Comparison of ENCODE assay signal across 13 cellular contexts in the genomic region with DNA sequence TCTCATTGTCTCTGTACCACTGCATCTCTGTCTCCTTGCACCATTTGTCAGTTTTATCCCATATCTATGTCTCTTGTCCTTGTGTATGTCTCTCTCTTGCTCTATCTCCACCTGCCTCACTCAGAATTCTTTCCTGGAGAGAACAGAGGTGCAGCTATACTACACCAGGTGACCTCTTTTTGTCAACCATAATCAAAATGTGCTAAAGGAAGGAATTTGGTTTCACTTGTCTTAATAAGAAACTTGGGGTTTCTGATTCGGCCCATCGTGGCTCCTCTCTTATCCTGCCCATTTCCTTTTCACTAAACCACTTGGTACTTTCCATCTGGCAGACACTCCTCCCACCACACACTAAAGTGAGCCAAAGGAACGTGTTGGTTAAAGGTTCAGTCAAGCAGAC. TPM values are rescaled to one million over a fixed set of nuclear protein-coding genes. Genes with fewer than 3 reads are reported as not detected.
DNase-seq lines count a peak whose midpoint lies in the region; ATAC-seq, FAIRE-seq and TF ChIP-seq lines count a peak whose summit lies in the region.
"Had no signal": no experiment of that assay in that cellular context is flagged by ENCODE, and none has a peak within 500 bp of the region (broad histone marks: within the 10 kb centered on the region; RNA-seq: fewer than 3 reads in every experiment).

No MANE protein-coding gene starts in this region.

- peak overlapping the region; percentile 49 for H3K4me3 Mint-ChIP-seq in central memory CD8-positive, alpha-beta T cell
- H3K4me3 Mint-ChIP-seq: mesothelial cell of epicardium had no signal

- no peaks in the 10 kb centered on the region for H3K27me3 Mint-ChIP-seq in central memory CD8-positive, alpha-beta T cell

- H3K27ac ChIP-seq in kidney (ENCODE audit: low read depth in 2 of 2, low read length in 2 of 2): no peak overlapping the region

- FAIRE-seq in kidney (lab: Jason Lieb, UNC): no peak
- FAIRE-seq: small intestine had no signal

- no peak overlapping the region for H3K4me3 ChIP-seq in kidney (ENCODE audit: low read length in 2 of 2)

- H3K27ac Mint-ChIP-seq in central memory CD8-positive, alpha-beta T cell (ENCODE audit: low read depth): peak overlapping the region; percentile 74
- H3K27ac Mint-ChIP-seq: mesothelial cell of epicardium had no signal

- TF ChIP-seq CTCF in kidney (IDR thresholded peaks at IDR 0.05; ENCODE audit: borderline replicate concordance, extremely low read depth, insufficient read depth): no peak

- intact Hi-C loops in kidney (cut with DNase I): no loop called here

- peak; percentile 61 for ATAC-seq in GM18858 (IDR thresholded peaks at IDR 0.05; ENCODE audit: unreplicated experiment)
- peak; percentile 47 for ATAC-seq in GM21367 (IDR thresholded peaks at IDR 0.05; ENCODE audit: unreplicated experiment)
- peak; percentile 69 for ATAC-seq in HG03159 (IDR thresholded peaks at IDR 0.05; ENCODE audit: unreplicated experiment)
- ATAC-seq in central memory CD8-positive, alpha-beta T cell (replicated peaks; ENCODE audit: extremely low read depth, poor library complexity, severe bottlenecking): peak; percentile 48

- no peak overlapping the region for H3K9ac ChIP-seq in kidney (ENCODE audit: low read length in 2 of 2)

- H3K9me3 Mint-ChIP-seq in central memory CD8-positive, alpha-beta T cell: peaks cover 4% of the 10 kb centered on the region
- H3K9me3 Mint-ChIP-seq: mesothelial cell of epicardium had no signal

- in situ Hi-C loops in G401 (cut with HindIII; ENCODE audit: low sequenced_read_pairs): no loop called here

- H3K4me1 Mint-ChIP-seq in central memory CD8-positive, alpha-beta T cell: peaks cover 65% of the 10 kb centered on the region
- H3K4me1 Mint-ChIP-seq: mesothelial cell of epicardium had no signal

- no peak for DNase-seq in central memory CD8-positive, alpha-beta T cell (ENCODE audit: low spot score in 2 of 2)
- DNase-seq in kidney: no peak
- DNase-seq in HuH-7.5 (ENCODE audit: low spot score): no peak
- no peak for DNase-seq in G401 (ENCODE audit: low spot score)
- DNase-seq: NCI-H1694, SHP77, small intestine had no signal

- no peaks in the 10 kb centered on the region for H3K4me1 ChIP-seq in kidney (ENCODE audit: control insufficient read depth in 1 of 2, insufficient read depth in 1 of 2, low read depth in 1 of 2, low read length in 2 of 2)

- peaks cover 5 to 13% of the 10 kb centered on the region in 2 donors for H3K36me3 ChIP-seq in kidney (ENCODE audit: control insufficient read depth in 1 of 2, insufficient read depth in 2 of 2, low read length in 2 of 2)

- no peaks in the 10 kb centered on the region for H3K9me3 ChIP-seq in kidney (ENCODE audit: control insufficient read depth in 1 of 2, low read length in 2 of 2)

- peaks cover 10% of the 10 kb centered on the region for H3K36me3 Mint-ChIP-seq in central memory CD8-positive, alpha-beta T cell (ENCODE audit: insufficient read depth)

RNA-seq across cellular contexts. Expression of gene C11orf42, which starts 2.0 kb away (rescaled TPM):
- not detected for total RNA-seq in kidney
- not detected for polyA plus RNA-seq in kidney (ENCODE audit: insufficient read depth, low read depth, low replicate concordance)
- total RNA-seq in G401 (2014; rRNA removed; shearing (Covaris generic)): not detected in 2 replicates
- total RNA-seq: chondrocyte, Daoy, mesothelial cell of epicardium had no signal
- polyA plus RNA-seq: small intestine had no signal

RNA-seq across cellular contexts. Expression of gene OR52W1, which starts 4.3 kb away (rescaled TPM):
- total RNA-seq in kidney: not detected
- polyA plus RNA-seq in kidney (ENCODE audit: insufficient read depth, low read depth, low replicate concordance): not detected
- not detected in 2 replicates for total RNA-seq in G401 (2014; rRNA removed; shearing (Covaris generic))
- total RNA-seq: chondrocyte, Daoy, mesothelial cell of epicardium had no signal
- polyA plus RNA-seq: small intestine had no signal

RNA-seq across cellular contexts. Expression of gene FHIP1B, which starts 31.1 kb away (rescaled TPM):
- total RNA-seq in kidney: 42.5 TPM
- polyA plus RNA-seq in kidney (ENCODE audit: insufficient read depth, low read depth, low replicate concordance): 35.1 TPM
- total RNA-seq in G401 (2014; rRNA removed; shearing (Covaris generic)): 16.1 and 38.0 TPM in 2 replicates

RNA-seq across cellular contexts. Expression of gene OR52B2, which starts 33.2 kb away (rescaled TPM):
- not detected for total RNA-seq in kidney
- polyA plus RNA-seq in kidney (ENCODE audit: insufficient read depth, low read depth, low replicate concordance): not detected
- total RNA-seq in G401 (2014; rRNA removed; shearing (Covaris generic)): not detected in 2 replicates
- total RNA-seq: chondrocyte, Daoy, mesothelial cell of epicardium had no signal
- polyA plus RNA-seq: small intestine had no signal

RNA-seq across cellular contexts. Expression of gene CNGA4, which starts 35.6 kb away (rescaled TPM):
- total RNA-seq in kidney: 0.22 TPM
- not detected for polyA plus RNA-seq in kidney (ENCODE audit: insufficient read depth, low read depth, low replicate concordance)
- not detected in 2 replicates for total RNA-seq in G401 (2014; rRNA removed; shearing (Covaris generic))
- total RNA-seq: Daoy had no signal
